Comparison of ENCODE assay signal across 8 cellular contexts in genomic region chr5:160508780-160509361, GRCh38.
DNase-seq lines count a peak whose midpoint lies in the region; ATAC-seq lines count a peak whose summit lies in the region.

No MANE protein-coding gene starts in this region.

- peak; percentile 76 for ATAC-seq in GM19397 (IDR thresholded peaks at IDR 0.05; ENCODE audit: unreplicated experiment)
- ATAC-seq in HG03457 (IDR thresholded peaks at IDR 0.05; ENCODE audit: unreplicated experiment): peak; percentile 70

- DNase-seq in COLO829 (ENCODE audit: low spot score): peak; percentile 78
- peak; percentile 72 for DNase-seq in NCI-H748 (lab: John Stamatoyannopoulos, UW; ENCODE audit: unreplicated experiment)
- DNase-seq in activated CD4-positive, alpha-beta T cell treated with anti-CD3 and anti-CD28 coated beads, Interleukin-2, amount 50 U/mL, for 48 hours: peak; percentile 45 to 58
- DNase-seq in ecto neural progenitor cell (ENCODE audit: low spot score): peak; percentile 65
- DNase-seq in medulla oblongata (ENCODE audit: extremely low spot score): peak; percentile 95
- DNase-seq in stimulated activated CD8-positive, alpha-beta memory T cell treated with anti-CD3 and anti-CD28 coated beads, Interleukin-7, amount 100 ng/mL, for 4 hours (ENCODE audit: low read depth in 2 of 2): peak; percentile 23 to 43

Comparison
In these comparisons a context has a peak if more than half of its experiments do, and no peak if none do; other contexts are left out.
1. Peak in every context shown above with its lines: DNase-seq and ATAC-seq.
2. DNase-seq: peak in every context shown above with its lines; median percentile 95 in medulla oblongata; 78 in COLO829; 72 in NCI-H748; 65 in ecto neural progenitor cell; 52 in activated CD4-positive, alpha-beta T cell treated with anti-CD3 and anti-CD28 coated beads, Interleukin-2, amount 50 U/mL, for 48 hours; 33 in stimulated activated CD8-positive, alpha-beta memory T cell treated with anti-CD3 and anti-CD28 coated beads, Interleukin-7, amount 100 ng/mL, for 4 hours.